In genomic region chr6:28658475-28659249, GRCh38 we compare ENCODE assay signal across 8 cellular contexts.
DNase-seq lines count a peak whose midpoint lies in the region; ATAC-seq and TF ChIP-seq lines count a peak whose summit lies in the region.

No MANE protein-coding gene starts in this region.

- H3K9me3 ChIP-seq in fibroblast of lung (ENCODE audit: control insufficient read depth, insufficient read depth, low read depth, low read length) = no peaks in the 10 kb centered on the region

- peaks cover 19% of the 10 kb centered on the region for H3K4me1 Mint-ChIP-seq in activated CD4-positive, alpha-beta T cell treated with anti-CD3 and anti-CD28 coated beads, Interleukin-2, amount 10 ng/mL, durations not matched to agents 24 days and 14 days

- H3K27ac Mint-ChIP-seq in activated CD4-positive, alpha-beta T cell treated with anti-CD3 and anti-CD28 coated beads, Interleukin-2, amount 10 ng/mL, durations not matched to agents 24 days and 14 days = peak overlapping the region; percentile 85

- peaks cover 2% of the 10 kb centered on the region for H3K36me3 Mint-ChIP-seq in activated CD4-positive, alpha-beta T cell treated with anti-CD3 and anti-CD28 coated beads, Interleukin-2, amount 10 ng/mL, durations not matched to agents 24 days and 14 days (ENCODE audit: low read depth)

- H3K27ac ChIP-seq in RWPE1 (no peak overlapping the region), fibroblast of lung (ENCODE audit: insufficient read depth, low read length) (no peak overlapping the region)

- peak overlapping the region; percentile 85 for H3K4me2 ChIP-seq in fibroblast of lung (ENCODE audit: extremely low read depth, insufficient read depth, low read length)

- H3K4me3 Mint-ChIP-seq in activated CD4-positive, alpha-beta T cell treated with anti-CD3 and anti-CD28 coated beads, Interleukin-2, amount 10 ng/mL, durations not matched to agents 24 days and 14 days = peak overlapping the region; percentile 80

- H3K36me3 ChIP-seq in fibroblast of lung (ENCODE audit: control insufficient read depth, insufficient read depth, low read length) = no peaks in the 10 kb centered on the region

- TF ChIP-seq CTCF in RWPE1 (conservative IDR thresholded peaks at IDR 0.05; ENCODE audit: low read depth) (no peak), fibroblast of lung (conservative IDR thresholded peaks at IDR 0.05 in 1 of 2, IDR thresholded peaks at IDR 0.05 in 1 of 2; ENCODE audit: low read depth in 1 of 2, low read length in 2 of 2) (no peak)

- intact Hi-C loops in activated CD4-positive, alpha-beta T cell treated with anti-CD3 and anti-CD28 coated beads, Interleukin-2, amount 10 ng/mL, durations not matched to agents 24 days and 14 days (cut with micrococcal nuclease) = loop anchor here (1.0 to 10.0 kb wide), 3 partner anchors 10 to 286 kb away; no protein-coding TSS in a partner anchor
- intact Hi-C loops in sciatic nerve (cut with DNase I) = no loop called here

- H3K4me3 ChIP-seq in fibroblast of lung (replicated peaks in 1 of 4; ENCODE audit: control extremely low read depth in 1 of 4, insufficient read depth in 1 of 4, low read depth in 3 of 4, low read length in 4 of 4) = peak overlapping the region; percentile 36 to 94 (median 52)

- POLR2A ChIA-PET in RWPE1 (lab: Yijun Ruan, JAX; ENCODE audit: low non-redundant PET) = no interaction called here

- peaks cover 9% of the 10 kb centered on the region for H3K9me3 Mint-ChIP-seq in activated CD4-positive, alpha-beta T cell treated with anti-CD3 and anti-CD28 coated beads, Interleukin-2, amount 10 ng/mL, durations not matched to agents 24 days and 14 days

- CTCF ChIA-PET in RWPE1 (lab: Yijun Ruan, JAX) = no interaction called here

- H3K79me2 ChIP-seq in fibroblast of lung (ENCODE audit: control insufficient read depth, insufficient read depth, low read length) = no peaks in the 10 kb centered on the region

- no peaks in the 10 kb centered on the region for H3K4me1 ChIP-seq in fibroblast of lung (ENCODE audit: control insufficient read depth, extremely low read depth, insufficient read depth, low read length)

- H3K9ac ChIP-seq in fibroblast of lung (ENCODE audit: insufficient read depth, low read length) = no peak overlapping the region

- no peaks in the 10 kb centered on the region for H4K20me1 ChIP-seq in fibroblast of lung (ENCODE audit: control insufficient read depth, extremely low read depth, insufficient read depth, low read length)

- peak; percentile 48 for ATAC-seq in sciatic nerve
- no peak for ATAC-seq in HG02973 (IDR thresholded peaks at IDR 0.05; ENCODE audit: unreplicated experiment)
- no peak for ATAC-seq in GM21737 (IDR thresholded peaks at IDR 0.05; ENCODE audit: unreplicated experiment)

- no peaks in the 10 kb centered on the region for H3K27me3 ChIP-seq in fibroblast of lung (ENCODE audit: control insufficient read depth, insufficient read depth, low read length)

- peaks cover 62% of the 10 kb centered on the region for H3K27me3 Mint-ChIP-seq in activated CD4-positive, alpha-beta T cell treated with anti-CD3 and anti-CD28 coated beads, Interleukin-2, amount 10 ng/mL, durations not matched to agents 24 days and 14 days

- no peak for DNase-seq in activated CD4-positive, alpha-beta T cell treated with anti-CD3 and anti-CD28 coated beads, Interleukin-2, amount 10 ng/mL, durations not matched to agents 24 days and 14 days
- no peak for DNase-seq in activated CD4-positive, alpha-beta T cell treated with anti-CD3 and anti-CD28 coated beads for 1 hour
- DNase-seq in RWPE1 (ENCODE audit: low spot score) = peak; percentile 17
- DNase-seq in fibroblast of lung (ENCODE audit: low read depth in 2 of 2) = peak in 1 of 2 donors; percentile 11
- no peak for DNase-seq in sciatic nerve (ENCODE audit: low spot score)
- DNase-seq in GM19238 (ENCODE audit: insufficient read length, low spot score) = no peak

- H2AFZ ChIP-seq in fibroblast of lung (ENCODE audit: low read length) = peak overlapping the region; percentile 47
